21 cellular contexts compared by ENCODE assay signal in genomic region chr10:1536341-1536740, GRCh38.
DNase-seq lines count a peak whose midpoint lies in the region; ATAC-seq and TF ChIP-seq lines count a peak whose summit lies in the region.
"Had no signal": no experiment of that assay in that cellular context is flagged by ENCODE, and none has a peak within 500 bp of the region (broad histone marks: within the 10 kb centered on the region; RNA-seq: fewer than 3 reads in every experiment).

No MANE protein-coding gene starts in this region.

- no peak for ATAC-seq in gastroesophageal sphincter
- ATAC-seq: CD8-positive, alpha-beta T cell; HCT116 had no signal

- no peaks in the 10 kb centered on the region for H3K36me3 Mint-ChIP-seq in activated naive CD4-positive, alpha-beta T cell treated with anti-CD3 and anti-CD28 coated beads, Interleukin-2, amount 10 ng/mL, durations not matched to agents 7 days and 5 days
- H3K36me3 Mint-ChIP-seq in activated CD4-positive, alpha-beta T cell treated with anti-CD3 and anti-CD28 coated beads, Interleukin-2, amount 10 ng/mL, durations not matched to agents 24 days and 14 days (ENCODE audit: low read depth) = no peaks in the 10 kb centered on the region
- no peaks in the 10 kb centered on the region for H3K36me3 Mint-ChIP-seq in immature natural killer cell
- H3K36me3 Mint-ChIP-seq: CD8-positive, alpha-beta T cell had no signal

- H3K4me3 ChIP-seq in esophagus (ENCODE audit: low read depth in 1 of 2, low read length in 2 of 2) = no peak overlapping the region
- no peak overlapping the region for H3K4me3 ChIP-seq in parathyroid adenoma (ENCODE audit: low read depth, low read length)
- H3K4me3 ChIP-seq in gastroesophageal sphincter = no peak overlapping the region
- H3K4me3 ChIP-seq: SK-N-MC had no signal

- peak overlapping the region; percentile 45 to 53 for H3K27ac ChIP-seq in esophagus (ENCODE audit: low read depth in 2 of 2, low read length in 1 of 2)
- H3K27ac ChIP-seq in parathyroid adenoma = no peak overlapping the region
- H3K27ac ChIP-seq in gastroesophageal sphincter = no peak overlapping the region
- H3K27ac ChIP-seq: SK-N-MC had no signal

- no peaks in the 10 kb centered on the region for H3K4me1 Mint-ChIP-seq in activated naive CD4-positive, alpha-beta T cell treated with anti-CD3 and anti-CD28 coated beads, Interleukin-2, amount 10 ng/mL, durations not matched to agents 7 days and 5 days
- H3K4me1 Mint-ChIP-seq in activated CD4-positive, alpha-beta T cell treated with anti-CD3 and anti-CD28 coated beads, Interleukin-2, amount 10 ng/mL, durations not matched to agents 24 days and 14 days = no peaks in the 10 kb centered on the region
- no peaks in the 10 kb centered on the region for H3K4me1 Mint-ChIP-seq in immature natural killer cell

- peaks cover 3% of the 10 kb centered on the region for H3K27me3 Mint-ChIP-seq in activated naive CD4-positive, alpha-beta T cell treated with anti-CD3 and anti-CD28 coated beads, Interleukin-2, amount 10 ng/mL, durations not matched to agents 7 days and 5 days
- no peaks in the 10 kb centered on the region for H3K27me3 Mint-ChIP-seq in activated CD4-positive, alpha-beta T cell treated with anti-CD3 and anti-CD28 coated beads, Interleukin-2, amount 10 ng/mL, durations not matched to agents 24 days and 14 days
- no peaks in the 10 kb centered on the region for H3K27me3 Mint-ChIP-seq in immature natural killer cell (ENCODE audit: low read depth in 3 of 3)

- CTCF ChIA-PET in activated naive CD4-positive, alpha-beta T cell treated with anti-CD3 and anti-CD28 coated beads, Interleukin-2, amount 10 ng/mL, durations not matched to agents 7 days and 5 days (lab: Charles Lee) = no interaction called here

- H3K36me3 ChIP-seq in esophagus (ENCODE audit: control insufficient read depth in 2 of 2, insufficient read depth in 2 of 2, low read length in 1 of 2) (no peaks in the 10 kb centered on the region), parathyroid adenoma (ENCODE audit: control insufficient read depth, insufficient read depth, low read length) (no peaks in the 10 kb centered on the region), gastroesophageal sphincter (no peaks in the 10 kb centered on the region)

- no peak overlapping the region for H3K27ac Mint-ChIP-seq in activated naive CD4-positive, alpha-beta T cell treated with anti-CD3 and anti-CD28 coated beads, Interleukin-2, amount 10 ng/mL, durations not matched to agents 7 days and 5 days
- H3K27ac Mint-ChIP-seq in activated CD4-positive, alpha-beta T cell treated with anti-CD3 and anti-CD28 coated beads, Interleukin-2, amount 10 ng/mL, durations not matched to agents 24 days and 14 days = no peak overlapping the region
- no peak overlapping the region for H3K27ac Mint-ChIP-seq in immature natural killer cell
- H3K27ac Mint-ChIP-seq: CD8-positive, alpha-beta T cell had no signal

- TF ChIP-seq CTCF in parathyroid adenoma (IDR thresholded peaks at IDR 0.05) = no peak
- TF ChIP-seq CTCF in gastroesophageal sphincter (IDR thresholded peaks at IDR 0.05) = no peak

- H3K27me3 ChIP-seq in esophagus (ENCODE audit: control insufficient read depth in 1 of 2, insufficient read depth in 2 of 2, low read length in 2 of 2) (no peaks in the 10 kb centered on the region), parathyroid adenoma (ENCODE audit: control insufficient read depth, insufficient read depth, low read length) (no peaks in the 10 kb centered on the region), gastroesophageal sphincter (peaks cover 35% of the 10 kb centered on the region)

- WGBS in esophagus, 2 donors = 40 to 44% methylated on average over 7 of the region's 7 CpGs
- WGBS in gastroesophageal sphincter (ENCODE audit: low coverage in 1 of 2), 2 donors = 58 to 74% methylated on average over 7 of the region's 7 CpGs

- H3K9me3 ChIP-seq in esophagus (ENCODE audit: control insufficient read depth in 2 of 2, insufficient read depth in 1 of 2, low read depth in 1 of 2, low read length in 1 of 2) (no peaks in the 10 kb centered on the region), parathyroid adenoma (ENCODE audit: control insufficient read depth, low read length) (no peaks in the 10 kb centered on the region), gastroesophageal sphincter (no peaks in the 10 kb centered on the region)

- no peaks in the 10 kb centered on the region for H3K9me3 Mint-ChIP-seq in activated naive CD4-positive, alpha-beta T cell treated with anti-CD3 and anti-CD28 coated beads, Interleukin-2, amount 10 ng/mL, durations not matched to agents 7 days and 5 days
- H3K9me3 Mint-ChIP-seq in activated CD4-positive, alpha-beta T cell treated with anti-CD3 and anti-CD28 coated beads, Interleukin-2, amount 10 ng/mL, durations not matched to agents 24 days and 14 days = no peaks in the 10 kb centered on the region
- H3K9me3 Mint-ChIP-seq in immature natural killer cell = no peaks in the 10 kb centered on the region
- H3K9me3 Mint-ChIP-seq: CD8-positive, alpha-beta T cell had no signal

- DNase-seq in activated naive CD4-positive, alpha-beta T cell treated with anti-CD3 and anti-CD28 coated beads, Interleukin-2, amount 10 ng/mL, durations not matched to agents 7 days and 5 days = peak; percentile 15
- no peak for DNase-seq in activated naive CD4-positive, alpha-beta T cell (lab: John Stamatoyannopoulos, UW)
- no peak for DNase-seq in activated CD4-positive, alpha-beta T cell treated with anti-CD3 and anti-CD28 coated beads, Interleukin-2, amount 10 ng/mL, durations not matched to agents 24 days and 14 days
- no peak for DNase-seq in immature natural killer cell
- DNase-seq: AML-193; C1 segment of cervical spinal cord; Calu3; CD8-positive, alpha-beta T cell; DMS153; KBM-7; NCI-H1092; NCI-H1436; NCI-H1930; NCI-H446; NCI-H526 treated with DMSO at 0.1 percent for 48 hours; SHP77 treated with DMSO at 0.1 percent for 48 hours had no signal

- peaks cover 0 to 3% of the 10 kb centered on the region in 2 donors for H3K4me1 ChIP-seq in esophagus (ENCODE audit: control insufficient read depth in 2 of 2, insufficient read depth in 2 of 2, low read length in 1 of 2)
- peaks cover 14% of the 10 kb centered on the region for H3K4me1 ChIP-seq in parathyroid adenoma
- H3K4me1 ChIP-seq in gastroesophageal sphincter = no peaks in the 10 kb centered on the region

- intact Hi-C loops in activated CD4-positive, alpha-beta T cell treated with anti-CD3 and anti-CD28 coated beads, Interleukin-2, amount 10 ng/mL, durations not matched to agents 24 days and 14 days (cut with micrococcal nuclease) = no loop called here

- H3K79me2 ChIP-seq in parathyroid adenoma = no peaks in the 10 kb centered on the region

- no peak for TF ChIP-seq EP300 in gastroesophageal sphincter (IDR thresholded peaks at IDR 0.05)

- no peak for TF ChIP-seq POLR2A in gastroesophageal sphincter (IDR thresholded peaks at IDR 0.05)

- no peak overlapping the region for H3K4me2 ChIP-seq in parathyroid adenoma (ENCODE audit: low read length)

- peak overlapping the region; percentile 11 for H2AFZ ChIP-seq in parathyroid adenoma

- H3K4me3 Mint-ChIP-seq in activated naive CD4-positive, alpha-beta T cell treated with anti-CD3 and anti-CD28 coated beads, Interleukin-2, amount 10 ng/mL, durations not matched to agents 7 days and 5 days = no peak overlapping the region
- H3K4me3 Mint-ChIP-seq in activated CD4-positive, alpha-beta T cell treated with anti-CD3 and anti-CD28 coated beads, Interleukin-2, amount 10 ng/mL, durations not matched to agents 24 days and 14 days = no peak overlapping the region
- H3K4me3 Mint-ChIP-seq in immature natural killer cell = no peak overlapping the region
- H3K4me3 Mint-ChIP-seq: CD8-positive, alpha-beta T cell had no signal

- H3K9ac ChIP-seq in parathyroid adenoma = no peak overlapping the region

Comparison
In these comparisons a context has a peak if more than half of its experiments do, and no peak if none do; other contexts are left out.
1. H3K27ac ChIP-seq: peak in esophagus (2 of 2); none in parathyroid adenoma (single experiment) and gastroesophageal sphincter (0 of 4).